In genomic region chr10:68269562-68269961, GRCh38 we compare ENCODE assay signal across 3 cellular contexts.
TF ChIP-seq lines count a peak whose summit lies in the region.

No MANE protein-coding gene starts in this region.

TF ChIP-seq in HepG2, 621 proteins besides CTCF, POLR2A, EP300 and RAD21:
- TF ChIP-seq CEBPB (IDR thresholded peaks at IDR 0.05; ENCODE audit: borderline replicate concordance, low read depth, low read length) (peak; percentile 56; the same call in 1 of the 2 replicates), ISL2 (CRISPR knock-in tag; IDR thresholded peaks at IDR 0.05) (no peak)

TF ChIP-seq in IMR-90, 13 proteins besides CTCF, POLR2A, EP300 and RAD21:
- TF ChIP-seq CHD1 (IDR thresholded peaks at IDR 0.05; ENCODE audit: low read depth, low read length), result no peak
- peak; percentile 20; the same call in 1 of the 2 replicates for TF ChIP-seq CEBPB (IDR thresholded peaks at IDR 0.05; ENCODE audit: low read depth, low read length)
- TF ChIP-seq MAFK (IDR thresholded peaks at IDR 0.05; ENCODE audit: low read depth, low read length), result no peak
- TF ChIP-seq MXI1 (IDR thresholded peaks at IDR 0.05; ENCODE audit: borderline replicate concordance, low read depth, low read length), result no peak
- no peak for TF ChIP-seq FOS (IDR thresholded peaks at IDR 0.05; ENCODE audit: low read depth, low read length)

TF ChIP-seq in K562, 482 proteins besides CTCF, POLR2A, EP300 and RAD21:
- TF ChIP-seq YY1 (IDR thresholded peaks at IDR 0.05; ENCODE audit: borderline replicate concordance in 1 of 3, control insufficient read depth in 1 of 3, extremely low read depth in 1 of 3, insufficient read depth in 3 of 3, insufficient read length in 1 of 3, insufficient replicate concordance in 2 of 3, low read depth in 1 of 3, low read length in 2 of 3), result no peak
- no peak for TF ChIP-seq FOXP4 (CRISPR knock-in tag; IDR thresholded peaks at IDR 0.05; ENCODE audit: borderline replicate concordance)
- TF ChIP-seq CEBPB (tag; IDR thresholded peaks at IDR 0.05), result peak; percentile 72
- TF ChIP-seq CEBPG (CRISPR knock-in tag; IDR thresholded peaks at IDR 0.05), result no peak
- TF ChIP-seq CEBPG (tag; conservative IDR thresholded peaks at IDR 0.05 in 1 of 2, IDR thresholded peaks at IDR 0.05 in 1 of 2), result peak; percentile 49 to 60; a peak in 3 of 4 replicates
